ENCODE assay signal across 28 cellular contexts in genomic region chr5:8831251-8831650, GRCh38.
"Had no signal": no experiment of that assay in that cellular context is flagged by ENCODE, and none has a peak within 500 bp of the region (broad histone marks: within the 10 kb centered on the region; RNA-seq: fewer than 3 reads in every experiment).

No MANE protein-coding gene starts in this region.

- H3K4me1 Mint-ChIP-seq: activated CD4-positive, alpha-beta T cell treated with anti-CD3 and anti-CD28 coated beads, Interleukin-2, amount 10 ng/mL, durations not matched to agents 24 days and 14 days; activated naive CD4-positive, alpha-beta T cell treated with anti-CD3 and anti-CD28 coated beads, Interleukin-2, amount 50 U/mL, for 24 hours; activated naive CD8-positive, alpha-beta T cell treated with anti-CD3 and anti-CD28 coated beads, Interleukin-2, amount 50 U/mL, for 24 hours; naive B cell; stimulated activated effector memory CD8-positive, alpha-beta T cell treated with anti-CD3 and anti-CD28 coated beads, Interleukin-12 subunit alpha, Interleukin-12 subunit beta, amount 100 ng/mL, for 72 hours; T-helper 17 cell had no signal

- H3K27me3 ChIP-seq: dorsolateral prefrontal cortex, heart left ventricle, ovary, upper lobe of left lung had no signal

- H3K27ac Mint-ChIP-seq: activated CD4-positive, alpha-beta T cell treated with anti-CD3 and anti-CD28 coated beads, Interleukin-2, amount 10 ng/mL, durations not matched to agents 24 days and 14 days; activated CD8-positive, alpha-beta T cell treated with anti-CD3 and anti-CD28 coated beads for 36 hours; activated naive CD4-positive, alpha-beta T cell treated with anti-CD3 and anti-CD28 coated beads, Interleukin-2, amount 50 U/mL, for 24 hours; activated naive CD8-positive, alpha-beta T cell treated with anti-CD3 and anti-CD28 coated beads, Interleukin-2, amount 50 U/mL, for 24 hours; activated T-helper 2 cell treated with anti-CD3 and anti-CD28 coated beads, Interferon-gamma antibody, Interleukin-2, Interleukin-4, amounts not matched to agents 10 μg/mL and 5 μg/mL and 100 μg/mL, durations not matched to agents 14 hours and 24 hours and 36 hours; effector memory CD8-positive, alpha-beta T cell; naive B cell; nephron progenitor cell; progenitor cell of endocrine pancreas; stimulated activated effector memory CD8-positive, alpha-beta T cell treated with anti-CD3 and anti-CD28 coated beads, Interleukin-12 subunit alpha, Interleukin-12 subunit beta, amount 100 ng/mL, for 72 hours; stimulated activated naive CD8-positive, alpha-beta T cell treated with anti-CD3 and anti-CD28 coated beads, Interleukin-15, Interleukin-2, amounts not matched to agents 100 ng/mL and 50 ng/mL, for 24 hours; T-helper 17 cell had no signal

- H3K9me3 ChIP-seq: ovary, upper lobe of left lung had no signal

- H3K27ac ChIP-seq: coronary artery, dorsolateral prefrontal cortex, heart left ventricle, left ventricle myocardium inferior, ovary, skin epidermis, upper lobe of left lung, WERI-Rb-1 had no signal

- H3K36me3 ChIP-seq: heart left ventricle, left ventricle myocardium inferior, ovary, upper lobe of left lung, WERI-Rb-1 had no signal

- H3K4me3 Mint-ChIP-seq: activated CD4-positive, alpha-beta T cell treated with anti-CD3 and anti-CD28 coated beads, Interleukin-2, amount 10 ng/mL, durations not matched to agents 24 days and 14 days; activated CD8-positive, alpha-beta T cell treated with anti-CD3 and anti-CD28 coated beads for 36 hours; activated naive CD4-positive, alpha-beta T cell treated with anti-CD3 and anti-CD28 coated beads, Interleukin-2, amount 50 U/mL, for 24 hours; activated naive CD8-positive, alpha-beta T cell treated with anti-CD3 and anti-CD28 coated beads, Interleukin-2, amount 50 U/mL, for 24 hours; activated T-cell treated with anti-CD3 and anti-CD28 coated beads, Interleukin-2, amount 50 U/mL, for 4 hours; effector memory CD8-positive, alpha-beta T cell; naive B cell; nephron progenitor cell; stimulated activated effector memory CD8-positive, alpha-beta T cell treated with anti-CD3 and anti-CD28 coated beads, Interleukin-12 subunit alpha, Interleukin-12 subunit beta, amount 100 ng/mL, for 72 hours; stimulated activated naive CD8-positive, alpha-beta T cell treated with anti-CD3 and anti-CD28 coated beads, Interleukin-15, Interleukin-2, amounts not matched to agents 100 ng/mL and 50 ng/mL, for 24 hours; T-helper 17 cell had no signal

- H3K36me3 Mint-ChIP-seq: activated naive CD4-positive, alpha-beta T cell treated with anti-CD3 and anti-CD28 coated beads, Interleukin-2, amount 50 U/mL, for 24 hours; naive B cell; stimulated activated effector memory CD8-positive, alpha-beta T cell treated with anti-CD3 and anti-CD28 coated beads, Interleukin-12 subunit alpha, Interleukin-12 subunit beta, amount 100 ng/mL, for 72 hours had no signal

- H3K4me3 ChIP-seq: coronary artery, dorsolateral prefrontal cortex, heart left ventricle, left ventricle myocardium inferior, ovary, skin epidermis, upper lobe of left lung had no signal

- H3K9me3 Mint-ChIP-seq: activated CD8-positive, alpha-beta T cell treated with anti-CD3 and anti-CD28 coated beads for 36 hours; activated naive CD4-positive, alpha-beta T cell treated with anti-CD3 and anti-CD28 coated beads, Interleukin-2, amount 50 U/mL, for 24 hours; nephron progenitor cell; stimulated activated naive CD8-positive, alpha-beta T cell treated with anti-CD3 and anti-CD28 coated beads, Interleukin-15, Interleukin-2, amounts not matched to agents 100 ng/mL and 50 ng/mL, for 24 hours had no signal

- H3K4me1 ChIP-seq: left ventricle myocardium inferior, upper lobe of left lung had no signal

- DNase-seq: activated CD4-positive, alpha-beta T cell treated with anti-CD3 and anti-CD28 coated beads, Interleukin-2, amount 10 ng/mL, durations not matched to agents 24 days and 14 days; activated CD4-positive, CD25-positive, alpha-beta regulatory T cell treated with anti-CD3 and anti-CD28 coated beads, Interleukin-2, amount 50 U/mL, for 72 hours; activated CD8-positive, alpha-beta T cell treated with anti-CD3 and anti-CD28 coated beads for 36 hours; activated naive CD8-positive, alpha-beta T cell treated with anti-CD3 and anti-CD28 coated beads, Interleukin-2, amount 50 U/mL, for 24 hours; activated T-cell treated with anti-CD3 and anti-CD28 coated beads, Interleukin-2, amount 50 U/mL, for 4 hours; dorsolateral prefrontal cortex; effector memory CD8-positive, alpha-beta T cell; heart left ventricle; hypothalamus; left ventricle myocardium inferior; naive B cell; nephron progenitor cell; ovary; retina; stimulated activated CD4-positive, alpha-beta T cell treated with anti-CD3 and anti-CD28 coated beads, Interleukin-4, amount 100 ng/mL, for 24 hours; T-helper 17 cell; T1000; upper lobe of left lung; WERI-Rb-1 had no signal

- ATAC-seq: activated CD8-positive, alpha-beta T cell treated with anti-CD3 and anti-CD28 coated beads for 36 hours; activated naive CD8-positive, alpha-beta T cell treated with anti-CD3 and anti-CD28 coated beads, Interleukin-2, amount 50 U/mL, for 24 hours; activated T-cell treated with anti-CD3 and anti-CD28 coated beads, Interleukin-2, amount 50 U/mL, for 4 hours; effector memory CD8-positive, alpha-beta T cell; esophagus mucosa; heart left ventricle; sciatic nerve; stimulated activated effector memory CD8-positive, alpha-beta T cell treated with anti-CD3 and anti-CD28 coated beads, Interleukin-12 subunit alpha, Interleukin-12 subunit beta, amount 100 ng/mL, for 72 hours; T-helper 17 cell had no signal

- H3K27me3 Mint-ChIP-seq: activated CD4-positive, alpha-beta T cell treated with anti-CD3 and anti-CD28 coated beads, Interleukin-2, amount 10 ng/mL, durations not matched to agents 24 days and 14 days; activated CD8-positive, alpha-beta T cell treated with anti-CD3 and anti-CD28 coated beads for 36 hours; activated naive CD4-positive, alpha-beta T cell treated with anti-CD3 and anti-CD28 coated beads, Interleukin-2, amount 50 U/mL, for 24 hours; activated naive CD8-positive, alpha-beta T cell treated with anti-CD3 and anti-CD28 coated beads, Interleukin-2, amount 50 U/mL, for 24 hours; effector memory CD8-positive, alpha-beta T cell; naive B cell; progenitor cell of endocrine pancreas; stimulated activated naive CD8-positive, alpha-beta T cell treated with anti-CD3 and anti-CD28 coated beads, Interleukin-15, Interleukin-2, amounts not matched to agents 100 ng/mL and 50 ng/mL, for 24 hours; T-helper 17 cell had no signal
